29 cellular contexts compared by ENCODE assay signal in the genomic region with DNA sequence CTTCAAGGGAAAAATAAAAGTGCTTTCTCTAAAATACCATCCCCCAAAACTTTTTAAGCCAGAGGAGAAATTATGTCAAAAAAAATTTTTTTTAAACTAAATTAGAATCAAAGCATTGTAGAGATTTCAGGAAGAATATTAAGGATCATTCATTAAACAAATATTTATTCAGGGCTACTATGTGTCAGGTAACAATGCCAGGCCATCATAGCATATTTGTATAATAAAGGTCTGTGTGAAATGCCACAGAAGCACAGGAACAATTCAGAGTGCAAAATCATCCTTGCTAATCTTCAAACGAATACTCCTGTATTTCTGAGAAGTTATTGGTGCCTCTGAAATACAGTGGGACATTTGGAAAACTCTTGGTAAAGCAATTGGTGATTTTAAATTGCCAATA. TPM values are rescaled to one million over a fixed set of nuclear protein-coding genes. Genes with fewer than 3 reads are reported as not detected.
"Had no signal": no experiment of that assay in that cellular context is flagged by ENCODE, and none has a peak within 500 bp of the region (broad histone marks: within the 10 kb centered on the region; RNA-seq: fewer than 3 reads in every experiment).

No MANE protein-coding gene starts in this region.

- H3K27ac ChIP-seq: body of pancreas, gastroesophageal sphincter, stomach, suprapubic skin, tibial nerve, uterus, WERI-Rb-1 had no signal

- H3K27me3 ChIP-seq: body of pancreas, gastroesophageal sphincter, suprapubic skin, uterus had no signal

- H3K4me3 ChIP-seq: body of pancreas, gastroesophageal sphincter, stomach, suprapubic skin, tibial nerve, uterus had no signal

- H3K4me1 ChIP-seq: body of pancreas, gastroesophageal sphincter, tibial nerve, uterus had no signal

- ATAC-seq: activated CD8-positive, alpha-beta T cell treated with anti-CD3 and anti-CD28 coated beads, Interleukin-2, amount 10 ng/mL, durations not matched to agents 7 days and 5 days; activated naive CD8-positive, alpha-beta T cell treated with anti-CD3 and anti-CD28 coated beads, Interleukin-2, amount 50 U/mL, for 24 hours; body of pancreas; effector memory CD8-positive, alpha-beta T cell; gastroesophageal sphincter; left cardiac atrium; natural killer cell; sciatic nerve; stimulated activated memory B cell treated with anti-CD40 and anti-IgM and Interleukin-4, amounts not matched to agents 10 μg/mL and 1 μg/mL and 100 μg/mL, for 72 hours had no signal

- H3K36me3 ChIP-seq: gastroesophageal sphincter, stomach, suprapubic skin, tibial nerve, uterus, WERI-Rb-1 had no signal

- H3K27me3 Mint-ChIP-seq: effector memory CD8-positive, alpha-beta T cell had no signal

- H3K4me1 Mint-ChIP-seq: natural killer cell; stimulated activated memory B cell treated with anti-CD40 and anti-IgM and Interleukin-4, amounts not matched to agents 10 μg/mL and 1 μg/mL and 100 μg/mL, for 72 hours had no signal

- H3K36me3 Mint-ChIP-seq: natural killer cell; stimulated activated memory B cell treated with anti-CD40 and anti-IgM and Interleukin-4, amounts not matched to agents 10 μg/mL and 1 μg/mL and 100 μg/mL, for 72 hours had no signal

- DNase-seq: activated CD4-positive, alpha-beta T cell treated with anti-CD3 and anti-CD28 coated beads for 1 hour; activated CD4-positive, alpha-beta T cell treated with anti-CD3 and anti-CD28 coated beads, Interleukin-2, amount 50 U/mL, for 1 hour; activated CD8-positive, alpha-beta T cell treated with anti-CD3 and anti-CD28 coated beads, Interleukin-2, amount 10 ng/mL, durations not matched to agents 7 days and 5 days; activated gamma-delta T cell; activated naive CD4-positive, alpha-beta T cell treated with anti-CD3 and anti-CD28 coated beads, Interleukin-2, amount 50 U/mL, for 16 hours; activated naive CD8-positive, alpha-beta T cell treated with anti-CD3 and anti-CD28 coated beads, Interleukin-2, amount 50 U/mL, for 24 hours; body of pancreas; caudate nucleus; dermis blood vessel endothelial cell; effector memory CD8-positive, alpha-beta T cell; head of caudate nucleus; hypothalamus; islet precursor cell; left cardiac atrium; midbrain; natural killer cell; occipital lobe; posterior cingulate gyrus; small intestine; stomach; uterus; WERI-Rb-1 had no signal

- H3K27ac Mint-ChIP-seq: activated CD8-positive, alpha-beta T cell treated with anti-CD3 and anti-CD28 coated beads, Interleukin-2, amount 10 ng/mL, durations not matched to agents 7 days and 5 days; activated naive CD8-positive, alpha-beta T cell treated with anti-CD3 and anti-CD28 coated beads, Interleukin-2, amount 50 U/mL, for 24 hours; activated T-helper 1 cell treated with anti-CD3 and anti-CD28 coated beads, Interleukin-12 subunit alpha, Interleukin-12 subunit beta, Interleukin-2, Interleukin-4 antibody, amounts not matched to agents 30 ng/mL and 10 ng/mL and 1 ng/mL, durations not matched to agents 14 hours and 24 hours and 36 hours; effector memory CD8-positive, alpha-beta T cell; natural killer cell; stimulated activated memory B cell treated with anti-CD40 and anti-IgM and Interleukin-4, amounts not matched to agents 10 μg/mL and 1 μg/mL and 100 μg/mL, for 72 hours had no signal

- H3K9me3 ChIP-seq: body of pancreas, gastroesophageal sphincter, stomach, suprapubic skin, tibial nerve, uterus had no signal

- H3K9me3 Mint-ChIP-seq: activated naive CD8-positive, alpha-beta T cell treated with anti-CD3 and anti-CD28 coated beads, Interleukin-2, amount 50 U/mL, for 24 hours; activated T-helper 1 cell treated with anti-CD3 and anti-CD28 coated beads, Interleukin-12 subunit alpha, Interleukin-12 subunit beta, Interleukin-2, Interleukin-4 antibody, amounts not matched to agents 30 ng/mL and 10 ng/mL and 1 ng/mL, durations not matched to agents 14 hours and 24 hours and 36 hours; effector memory CD8-positive, alpha-beta T cell; natural killer cell; stimulated activated memory B cell treated with anti-CD40 and anti-IgM and Interleukin-4, amounts not matched to agents 10 μg/mL and 1 μg/mL and 100 μg/mL, for 72 hours had no signal

- H3K4me3 Mint-ChIP-seq: activated CD8-positive, alpha-beta T cell treated with anti-CD3 and anti-CD28 coated beads, Interleukin-2, amount 10 ng/mL, durations not matched to agents 7 days and 5 days; activated naive CD8-positive, alpha-beta T cell treated with anti-CD3 and anti-CD28 coated beads, Interleukin-2, amount 50 U/mL, for 24 hours; activated T-helper 1 cell treated with anti-CD3 and anti-CD28 coated beads, Interleukin-12 subunit alpha, Interleukin-12 subunit beta, Interleukin-2, Interleukin-4 antibody, amounts not matched to agents 30 ng/mL and 10 ng/mL and 1 ng/mL, durations not matched to agents 14 hours and 24 hours and 36 hours; effector memory CD8-positive, alpha-beta T cell; natural killer cell; stimulated activated memory B cell treated with anti-CD40 and anti-IgM and Interleukin-4, amounts not matched to agents 10 μg/mL and 1 μg/mL and 100 μg/mL, for 72 hours had no signal

RNA-seq across cellular contexts. Expression of a gene that starts 2.0 kb away (rescaled TPM):
- total RNA-seq: activated CD8-positive, alpha-beta T cell treated with anti-CD3 and anti-CD28 coated beads, Interleukin-2, amount 10 ng/mL, durations not matched to agents 7 days and 5 days; activated T-helper 1 cell treated with anti-CD3 and anti-CD28 coated beads, Interleukin-12 subunit alpha, Interleukin-12 subunit beta, Interleukin-2, Interleukin-4 antibody, amounts not matched to agents 30 ng/mL and 10 ng/mL and 1 ng/mL, durations not matched to agents 14 hours and 24 hours and 36 hours; body of pancreas; dermis blood vessel endothelial cell; left cardiac atrium; natural killer cell; T-helper 2 cell treated with Interferon-gamma antibody and Interleukin-4, amounts not matched to agents 100 ng/mL and 5 ng/mL, for 36 hours had no signal
